In genomic region chr15:77646104-77646694, GRCh38 we compare ENCODE assay signal across 17 cellular contexts. TPM values are rescaled to one million over a fixed set of nuclear protein-coding genes. Genes with fewer than 3 reads are reported as not detected.
DNase-seq lines count a peak whose midpoint lies in the region; ATAC-seq and TF ChIP-seq lines count a peak whose summit lies in the region.
"Had no signal": no experiment of that assay in that cellular context is flagged by ENCODE, and none has a peak within 500 bp of the region (broad histone marks: within the 10 kb centered on the region; RNA-seq: fewer than 3 reads in every experiment).

No MANE protein-coding gene starts in this region.

- no TSS peak for BruUV-seq in MCF 10A (replicated peaks; lab: Mats Ljungman, UMichigan)

- CTCF ChIA-PET in MCF 10A (lab: Yijun Ruan, JAX) = interaction anchor here (0.5 to 3.6 kb wide), 3 partner anchors 12 to 176 kb away, joined by 3 to 25 read pairs (median 4); partner anchors contain the start of gene LINGO1

- H3K27ac ChIP-seq in breast epithelium (no peak overlapping the region), brain microvascular endothelial cell (no peak overlapping the region)
- H3K27ac ChIP-seq: PC-9, SK-N-MC had no signal

- H3K27me3 ChIP-seq in breast epithelium = no peaks in the 10 kb centered on the region
- H3K27me3 ChIP-seq in brain microvascular endothelial cell (replicated peaks) = peaks cover 2% of the 10 kb centered on the region

- TF ChIP-seq CTCF in MCF 10A (IDR thresholded peaks at IDR 0.05; ENCODE audit: unreplicated experiment) = no peak
- TF ChIP-seq CTCF in breast epithelium (IDR thresholded peaks at IDR 0.05) = no peak
- TF ChIP-seq CTCF in brain microvascular endothelial cell (IDR thresholded peaks at IDR 0.05; ENCODE audit: low read depth, low read length, missing control alignments) = no peak

- H3K27me3 Mint-ChIP-seq in MCF 10A (ENCODE audit: insufficient read depth, unreplicated experiment) = peaks cover 31% of the 10 kb centered on the region
- peaks cover 13% of the 10 kb centered on the region for H3K27me3 Mint-ChIP-seq in activated T-helper 17 cell treated with anti-CD3 and anti-CD28 coated beads, Interleukin-2, amount 50 U/mL, for 72 hours

- no peaks in the 10 kb centered on the region for H3K4me1 Mint-ChIP-seq in MCF 10A (ENCODE audit: insufficient read depth, unreplicated experiment)
- no peaks in the 10 kb centered on the region for H3K4me1 Mint-ChIP-seq in activated T-helper 17 cell treated with anti-CD3 and anti-CD28 coated beads, Interleukin-2, amount 50 U/mL, for 72 hours

- H3K9me3 Mint-ChIP-seq in MCF 10A (ENCODE audit: unreplicated experiment) = no peaks in the 10 kb centered on the region
- H3K9me3 Mint-ChIP-seq in activated T-helper 17 cell treated with anti-CD3 and anti-CD28 coated beads, Interleukin-2, amount 50 U/mL, for 72 hours = no peaks in the 10 kb centered on the region
- H3K9me3 Mint-ChIP-seq: GM23338, IgD-negative memory B cell had no signal

- H3K36me3 ChIP-seq in breast epithelium (no peaks in the 10 kb centered on the region), brain microvascular endothelial cell (replicated peaks) (no peaks in the 10 kb centered on the region)

- TF ChIP-seq POLR2A in breast epithelium (IDR thresholded peaks at IDR 0.05) = no peak

- peak; percentile 39 for ATAC-seq in activated T-helper 17 cell treated with anti-CD3 and anti-CD28 coated beads, Interleukin-2, amount 50 U/mL, for 72 hours (replicated peaks)
- ATAC-seq in esophagus mucosa (peak; percentile 55), HG03521 (IDR thresholded peaks at IDR 0.05; ENCODE audit: unreplicated experiment) (no peak), GM21737 (IDR thresholded peaks at IDR 0.05; ENCODE audit: unreplicated experiment) (no peak)
- ATAC-seq: GM23338 had no signal

- H3K4me3 Mint-ChIP-seq in MCF 10A (ENCODE audit: unreplicated experiment) = no peak overlapping the region
- no peak overlapping the region for H3K4me3 Mint-ChIP-seq in activated T-helper 17 cell treated with anti-CD3 and anti-CD28 coated beads, Interleukin-2, amount 50 U/mL, for 72 hours
- H3K4me3 Mint-ChIP-seq: GM23338 had no signal

- H3K4me3 ChIP-seq in breast epithelium (no peak overlapping the region), brain microvascular endothelial cell (ENCODE audit: low read depth, low read length) (no peak overlapping the region)
- H3K4me3 ChIP-seq: GM23338, PC-9, SK-N-MC had no signal

- in situ Hi-C loops in brain microvascular endothelial cell (cut with HindIII; ENCODE audit: low pct_ligation_motif_present, low sequenced_read_pairs) = no loop called here

- POLR2A ChIA-PET in MCF 10A (lab: Yijun Ruan, JAX) = no interaction called here

- DNase-seq in MCF 10A (ENCODE audit: unreplicated experiment) (peak; percentile 6), breast epithelium (ENCODE audit: low spot score in 2 of 2) (no peak), brain microvascular endothelial cell (no peak)
- DNase-seq: C1 segment of cervical spinal cord, DMS79 treated with DMSO at 0.1 percent for 48 hours, NCI-H187, NCI-H446, NCI-H69, PC-9 had no signal

- no peaks in the 10 kb centered on the region for H3K9me3 ChIP-seq in breast epithelium

- intact Hi-C loops in MCF 10A (cut with micrococcal nuclease) (no loop called here), breast epithelium (cut with DNase I; ENCODE audit: low total_unique reads) (no loop called here)

- no peaks in the 10 kb centered on the region for H3K4me1 ChIP-seq in breast epithelium

- H3K36me3 Mint-ChIP-seq in MCF 10A (ENCODE audit: insufficient read depth, unreplicated experiment) = no peaks in the 10 kb centered on the region
- H3K36me3 Mint-ChIP-seq in activated T-helper 17 cell treated with anti-CD3 and anti-CD28 coated beads, Interleukin-2, amount 50 U/mL, for 72 hours (ENCODE audit: low read depth) = no peaks in the 10 kb centered on the region

- no peak overlapping the region for H3K27ac Mint-ChIP-seq in MCF 10A (ENCODE audit: low read depth, unreplicated experiment)
- no peak overlapping the region for H3K27ac Mint-ChIP-seq in activated T-helper 17 cell treated with anti-CD3 and anti-CD28 coated beads, Interleukin-2, amount 50 U/mL, for 72 hours
- H3K27ac Mint-ChIP-seq: GM23338, IgD-negative memory B cell had no signal

RNA-seq across cellular contexts. Expression of gene LINGO1, which starts 13.5 kb away (rescaled TPM):
- total RNA-seq in MCF 10A (2022) (not detected in 2 replicates), breast epithelium (1 to 10 TPM in 2 of 3 donors, not detected in 1; 1.2 to 1.6 TPM), esophagus mucosa (0.32 TPM)
- not detected for total RNA-seq in activated T-helper 17 cell treated with anti-CD3 and anti-CD28 coated beads, Interleukin-2, amount 50 U/mL, for 72 hours
- total RNA-seq: LHCN-M2, PC-9 had no signal

Comparison
In these comparisons a context has a peak if more than half of its experiments do, and no peak if none do; other contexts are left out.
1. ATAC-seq: peak in activated T-helper 17 cell treated with anti-CD3 and anti-CD28 coated beads, Interleukin-2, amount 50 U/mL, for 72 hours (single experiment) and esophagus mucosa (single experiment); none in HG03521 (single experiment) and GM21737 (single experiment).